Comparison of ENCODE assay signal across 22 cellular contexts in the genomic region with DNA sequence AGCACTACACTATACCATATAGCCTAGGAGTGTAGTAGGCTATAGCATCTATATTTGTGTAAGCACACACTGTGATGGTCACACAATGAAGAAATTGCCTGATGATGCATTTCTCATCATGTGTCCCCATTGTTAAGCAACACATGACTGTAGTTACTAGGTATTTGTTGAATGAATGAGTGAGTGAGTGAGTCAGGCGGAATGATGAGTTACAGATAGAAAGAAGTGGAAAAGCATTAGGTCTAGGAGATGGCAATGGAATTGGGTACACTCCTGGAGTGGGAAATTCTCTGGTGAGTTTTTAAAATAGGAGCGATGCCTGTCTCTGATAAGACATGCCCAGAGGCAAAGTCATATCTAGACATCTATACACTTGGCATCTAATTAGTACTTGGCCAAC.
DNase-seq lines count a peak whose midpoint lies in the region; ATAC-seq and TF ChIP-seq lines count a peak whose summit lies in the region.
"Had no signal": no experiment of that assay in that cellular context is flagged by ENCODE, and none has a peak within 500 bp of the region (broad histone marks: within the 10 kb centered on the region; RNA-seq: fewer than 3 reads in every experiment).

No MANE protein-coding gene starts in this region.

- H3K27me3 ChIP-seq in brain microvascular endothelial cell (replicated peaks) (no peaks in the 10 kb centered on the region), thyroid gland (no peaks in the 10 kb centered on the region)
- H3K27me3 ChIP-seq: MG63, neutrophil, upper lobe of right lung had no signal

- no peak for TF ChIP-seq POLR2A in thyroid gland (IDR thresholded peaks at IDR 0.05)

- H3K36me3 Mint-ChIP-seq in immature natural killer cell: peaks cover 0 to 8% (median 3%) of the 10 kb centered on the region in 3 donors
- H3K36me3 Mint-ChIP-seq: activated naive CD8-positive, alpha-beta T cell treated with anti-CD3 and anti-CD28 coated beads for 36 hours had no signal

- H3K9me3 Mint-ChIP-seq in immature natural killer cell: peaks cover 0 to 2% (median 0%) of the 10 kb centered on the region in 6 donors
- H3K9me3 Mint-ChIP-seq: activated naive CD8-positive, alpha-beta T cell treated with anti-CD3 and anti-CD28 coated beads for 36 hours; activated T-helper 17 cell treated with anti-CD3 and anti-CD28 coated beads, Interleukin-2, amount 50 U/mL, for 72 hours had no signal

- H3K4me1 Mint-ChIP-seq in immature natural killer cell: peaks cover 66 to 96% of the 10 kb centered on the region in 2 donors
- H3K4me1 Mint-ChIP-seq: activated naive CD8-positive, alpha-beta T cell treated with anti-CD3 and anti-CD28 coated beads for 36 hours; activated T-helper 17 cell treated with anti-CD3 and anti-CD28 coated beads, Interleukin-2, amount 50 U/mL, for 72 hours had no signal

- ATAC-seq in HG03571 (IDR thresholded peaks at IDR 0.05; ENCODE audit: unreplicated experiment): no peak
- ATAC-seq: activated T-helper 17 cell treated with anti-CD3 and anti-CD28 coated beads, Interleukin-2, amount 50 U/mL, for 72 hours; left cardiac atrium; upper lobe of right lung had no signal

- H3K4me1 ChIP-seq in thyroid gland: no peaks in the 10 kb centered on the region
- H3K4me1 ChIP-seq: prostate gland, upper lobe of right lung had no signal

- H3K36me3 ChIP-seq in brain microvascular endothelial cell (replicated peaks) (no peaks in the 10 kb centered on the region), thyroid gland (no peaks in the 10 kb centered on the region)
- H3K36me3 ChIP-seq: MG63, neutrophil, prostate gland, upper lobe of right lung, WERI-Rb-1 had no signal

- no peaks in the 10 kb centered on the region for H3K9me3 ChIP-seq in thyroid gland
- H3K9me3 ChIP-seq: MG63, neutrophil, prostate gland, upper lobe of right lung had no signal

- peak overlapping the region in 1 of 5 donors; percentile 66 for H3K4me3 Mint-ChIP-seq in immature natural killer cell
- H3K4me3 Mint-ChIP-seq: activated naive CD8-positive, alpha-beta T cell treated with anti-CD3 and anti-CD28 coated beads for 36 hours; activated T-helper 17 cell treated with anti-CD3 and anti-CD28 coated beads, Interleukin-2, amount 50 U/mL, for 72 hours had no signal

- peak overlapping the region; percentile 3 to 91 (median 48) for H3K27ac Mint-ChIP-seq in immature natural killer cell
- H3K27ac Mint-ChIP-seq: activated naive CD8-positive, alpha-beta T cell treated with anti-CD3 and anti-CD28 coated beads for 36 hours; activated T-helper 17 cell treated with anti-CD3 and anti-CD28 coated beads, Interleukin-2, amount 50 U/mL, for 72 hours had no signal

- H3K4me3 ChIP-seq in AG10803 (ENCODE audit: low read length): no peak overlapping the region
- H3K4me3 ChIP-seq in brain microvascular endothelial cell (ENCODE audit: low read depth, low read length): no peak overlapping the region
- H3K4me3 ChIP-seq in thyroid gland (replicated peaks in 1 of 3): no peak overlapping the region
- H3K4me3 ChIP-seq: MG63, prostate gland, upper lobe of right lung had no signal

- peaks cover 2 to 3% (median 2%) of the 10 kb centered on the region in 3 donors for H3K27me3 Mint-ChIP-seq in immature natural killer cell (ENCODE audit: low read depth in 3 of 3)

- WGBS in thyroid gland, 2 donors: 93 to 98% methylated on average over 2 of the region's 2 CpGs

- DNase-seq in AG10803 (ENCODE audit: low read depth) (peak; percentile 33), HT1080 (ENCODE audit: low read depth) (peak; percentile 20), brain microvascular endothelial cell (peak; percentile 1), immature natural killer cell (no peak), thyroid gland (no peak)
- no peak for DNase-seq in activated CD8-positive, alpha-beta memory T cell treated with anti-CD3 and anti-CD28 coated beads for 24 hours
- DNase-seq in stimulated activated CD4-positive, alpha-beta T cell treated with anti-CD3 and anti-CD28 coated beads, Interleukin-4, amount 100 ng/mL, for 24 hours: no peak
- DNase-seq: activated CD4-positive, alpha-beta T cell treated with anti-CD3 and anti-CD28 coated beads, Interleukin-2, amount 50 U/mL, for 4 hours; activated CD8-positive, alpha-beta memory T cell treated with anti-CD3 and anti-CD28 coated beads, Interleukin-2, amount 50 U/mL, for 48 hours; activated naive CD8-positive, alpha-beta T cell treated with anti-CD3 and anti-CD28 coated beads for 36 hours; DMS79; left cardiac atrium; MG63; NCI-H2081 treated with DMSO at 0.1 percent for 48 hours; NCI-H82; Right ventricle myocardium superior; upper lobe of right lung; WERI-Rb-1 had no signal

- TF ChIP-seq CTCF in AG10803 (conservative IDR thresholded peaks at IDR 0.05; ENCODE audit: low read length): no peak
- no peak for TF ChIP-seq CTCF in brain microvascular endothelial cell (IDR thresholded peaks at IDR 0.05; ENCODE audit: low read depth, low read length, missing control alignments)
- no peak for TF ChIP-seq CTCF in thyroid gland (IDR thresholded peaks at IDR 0.05)

- in situ Hi-C loops in brain microvascular endothelial cell (cut with HindIII; ENCODE audit: low pct_ligation_motif_present, low sequenced_read_pairs): no loop called here

- intact Hi-C loops in thyroid gland (cut with DNase I): no loop called here

- H3K27ac ChIP-seq in brain microvascular endothelial cell: no peak overlapping the region
- H3K27ac ChIP-seq in thyroid gland: no peak overlapping the region
- H3K27ac ChIP-seq: neutrophil, prostate gland, upper lobe of right lung, WERI-Rb-1 had no signal

Comparison
In these comparisons a context has a peak if more than half of its experiments do, and no peak if none do; other contexts are left out.
1. DNase-seq: peak in AG10803 (single experiment), HT1080 (single experiment) and brain microvascular endothelial cell (single experiment); none in immature natural killer cell (0 of 3), activated CD8-positive, alpha-beta memory T cell treated with anti-CD3 and anti-CD28 coated beads for 24 hours (single experiment), thyroid gland (0 of 2) and stimulated activated CD4-positive, alpha-beta T cell treated with anti-CD3 and anti-CD28 coated beads, Interleukin-4, amount 100 ng/mL, for 24 hours (single experiment).